Comparison of ENCODE assay signal across 8 cellular contexts in genomic region chr17:29138991-29139682, GRCh38. TPM values are rescaled to one million over a fixed set of nuclear protein-coding genes. Genes with fewer than 3 reads are reported as not detected.
DNase-seq lines count a peak whose midpoint lies in the region; ATAC-seq, FAIRE-seq and TF ChIP-seq lines count a peak whose summit lies in the region.

No MANE protein-coding gene starts in this region.

- no peak overlapping the region for H3K56ac ChIP-seq in H1 (replicated peaks; ENCODE audit: insufficient read length, low read depth, low read length)

- H3K9me3 ChIP-seq in Peyer's patch (no peaks in the 10 kb centered on the region), H1 (ENCODE audit: insufficient read depth in 2 of 2, low read depth in 1 of 2, low read length in 1 of 2) (no peaks in the 10 kb centered on the region), osteoblast (ENCODE audit: low read depth, low read length) (no peaks in the 10 kb centered on the region), PC-3 (ENCODE audit: low read length) (no peaks in the 10 kb centered on the region)

- H3K27ac Mint-ChIP-seq in MCF 10A (ENCODE audit: low read depth, unreplicated experiment): no peak overlapping the region

- no peaks in the 10 kb centered on the region for H3K9me2 ChIP-seq in PC-3 (replicated peaks; ENCODE audit: low read length)

- peak overlapping the region; percentile 68; the same call in 1 of the 2 replicates for H2BK12ac ChIP-seq in H1 (ENCODE audit: low read depth, low read length)

- H4K91ac ChIP-seq in H1 (replicated peaks; ENCODE audit: insufficient read length, low read length): no peak overlapping the region

- peak; percentile 57 for DNase-seq in activated CD4-positive, CD25-positive, alpha-beta regulatory T cell treated with anti-CD3 and anti-CD28 coated beads, Interleukin-2, amount 50 U/mL, for 72 hours
- DNase-seq in Peyer's patch (peak; percentile 55 to 81 (median 78)), H1 (ENCODE audit: low read depth in 1 of 2, low spot score in 2 of 2) (no peak), osteoblast (ENCODE audit: insufficient read length, low spot score, missing footprints) (no peak), DMS153 treated with DMSO at 0.1 percent for 48 hours (lab: John Stamatoyannopoulos, UW; ENCODE audit: unreplicated experiment) (no peak), MCF 10A (ENCODE audit: unreplicated experiment) (no peak), PC-3 (no peak)

- no TSS peak for BruUV-seq in MCF 10A (replicated peaks; lab: Mats Ljungman, UMichigan)
- BruUV-seq in PC-3 (replicated peaks; lab: Mats Ljungman, UMichigan): no TSS peak

- POLR2A ChIA-PET in H1 (lab: Charles Lee; ENCODE audit: partially characterized antibody) (interaction anchor here (0.7 to 2.3 kb wide), 5 partner anchors 9 to 155 kb away, joined by 3 to 6 read pairs (median 4); partner anchors contain the start of gene NUFIP2), MCF 10A (lab: Yijun Ruan, JAX) (interaction anchor here (2.1 kb wide), 1 partner anchor 15 kb away, joined by 6 read pairs; no protein-coding TSS in a partner anchor), PC-3 (lab: Charles Lee; ENCODE audit: unreplicated experiment) (no interaction called here)

- no peak overlapping the region for H3K4me3 Mint-ChIP-seq in MCF 10A (ENCODE audit: unreplicated experiment)

- H3K4me1 ChIP-seq in Peyer's patch (peaks cover 0 to 45% (median 11%) of the 10 kb centered on the region in 4 donors), H1 (replicated peaks in 1 of 4; ENCODE audit: control insufficient read depth in 3 of 4, insufficient read depth in 4 of 4, low read length in 3 of 4) (peaks cover 8 to 30% (median 18%) of the 10 kb centered on the region in 4 experiments), osteoblast (ENCODE audit: insufficient read depth, low read length) (peaks cover 63% of the 10 kb centered on the region), PC-3 (ENCODE audit: insufficient read depth, low read length) (peaks cover 23% of the 10 kb centered on the region)

- no peak for FAIRE-seq in H1 (lab: Jason Lieb, UNC)

- no peak overlapping the region for H3K4ac ChIP-seq in H1 (replicated peaks; ENCODE audit: insufficient read length, low read depth, low read length)

- TF ChIP-seq RAD21 in H1 (IDR thresholded peaks at IDR 0.05 in 1 of 2, conservative IDR thresholded peaks at IDR 0.05 in 1 of 2; ENCODE audit: low read depth in 2 of 2, low read length in 2 of 2): no peak

- H3K4me2 ChIP-seq in H1 (ENCODE audit: insufficient read depth in 1 of 2, low read depth in 2 of 2, low read length in 2 of 2): no peak overlapping the region
- peak overlapping the region; percentile 81 for H3K4me2 ChIP-seq in osteoblast (ENCODE audit: insufficient read depth, low read length)
- H3K4me2 ChIP-seq in PC-3 (ENCODE audit: low read length): no peak overlapping the region

- peak overlapping the region; percentile 60; the same call in 1 of the 2 replicates for H2BK5ac ChIP-seq in H1 (ENCODE audit: low read depth, low read length)

- H4K20me1 ChIP-seq in H1 (replicated peaks in 1 of 2; ENCODE audit: control insufficient read depth in 1 of 2, insufficient read depth in 2 of 2, low read length in 2 of 2): peaks cover 0 to 12% of the 10 kb centered on the region in 2 experiments
- peaks cover 6% of the 10 kb centered on the region for H4K20me1 ChIP-seq in osteoblast (ENCODE audit: insufficient read depth, low read length)
- H4K20me1 ChIP-seq in PC-3 (ENCODE audit: low read length): no peaks in the 10 kb centered on the region

- no peaks in the 10 kb centered on the region for H3K27me3 ChIP-seq in Peyer's patch
- no peaks in the 10 kb centered on the region for H3K27me3 ChIP-seq in H1 (replicated peaks in 1 of 4; ENCODE audit: control insufficient read depth in 3 of 4, extremely low read depth in 1 of 4, insufficient read depth in 3 of 4, low read length in 3 of 4)
- no peaks in the 10 kb centered on the region for H3K27me3 ChIP-seq in osteoblast (ENCODE audit: insufficient read depth, low read length)
- H3K27me3 ChIP-seq in PC-3 (ENCODE audit: low read length): no peaks in the 10 kb centered on the region

- 0 out of 2 replicates have a peak, but pooled peaks cover 2% of the 10 kb centered on the region for H3K23me2 ChIP-seq in H1 (ENCODE audit: low read depth, low read length)

- TF ChIP-seq EP300 in H1 (IDR thresholded peaks at IDR 0.05; ENCODE audit: borderline replicate concordance in 1 of 2, low read depth in 2 of 2, low read length in 2 of 2): no peak

- H2BK20ac ChIP-seq in H1 (ENCODE audit: low read length): no peak overlapping the region

- H2AFZ ChIP-seq in H1 (ENCODE audit: low read length) (no peak overlapping the region), osteoblast (ENCODE audit: low read length) (no peak overlapping the region), PC-3 (ENCODE audit: low read length) (no peak overlapping the region)

- H3K79me1 ChIP-seq in H1 (ENCODE audit: low read depth, low read length): peaks cover 2% of the 10 kb centered on the region; the same call in 1 of the 2 replicates

- no peak overlapping the region for H2AK5ac ChIP-seq in H1 (ENCODE audit: low read depth, low read length)

- H3K9ac ChIP-seq in H1 (replicated peaks in 1 of 4; ENCODE audit: extremely low read depth in 1 of 4, low read depth in 3 of 4, low read length in 3 of 4): no peak overlapping the region
- H3K9ac ChIP-seq in PC-3 (ENCODE audit: low read length): no peak overlapping the region

- no peaks in the 10 kb centered on the region for H3K9me3 Mint-ChIP-seq in MCF 10A (ENCODE audit: unreplicated experiment)

- no peak for TF ChIP-seq CTCF in Peyer's patch (IDR thresholded peaks at IDR 0.05)
- TF ChIP-seq CTCF in H1 (IDR thresholded peaks at IDR 0.05; ENCODE audit: control extremely low read depth in 1 of 3, insufficient read depth in 1 of 3, low read depth in 1 of 3, low read length in 3 of 3): no peak
- no peak for TF ChIP-seq CTCF in osteoblast (IDR thresholded peaks at IDR 0.05; ENCODE audit: extremely low read depth, low read depth, low read length)
- no peak for TF ChIP-seq CTCF in MCF 10A (IDR thresholded peaks at IDR 0.05; ENCODE audit: unreplicated experiment)
- no peak for TF ChIP-seq CTCF in PC-3 (conservative IDR thresholded peaks at IDR 0.05; ENCODE audit: low read depth, low read length)

- no peak overlapping the region for H2BK120ac ChIP-seq in H1 (replicated peaks; ENCODE audit: low read depth, low read length)

- peak overlapping the region; percentile 46; the same call in 1 of the 2 replicates for H2BK15ac ChIP-seq in H1 (ENCODE audit: low read length)

- no peak overlapping the region for H3K23ac ChIP-seq in H1 (ENCODE audit: insufficient read length)

- H3K27ac ChIP-seq in Peyer's patch: peak overlapping the region; percentile 60 to 91 (median 74)
- H3K27ac ChIP-seq in H1 (ENCODE audit: low read depth, low read length): no peak overlapping the region
- peak overlapping the region; percentile 62 for H3K27ac ChIP-seq in osteoblast (ENCODE audit: low read depth, low read length)
- H3K27ac ChIP-seq in PC-3 (ENCODE audit: low read length): no peak overlapping the region

- CTCF ChIA-PET in H1 (lab: Charles Lee; ENCODE audit: partially characterized antibody) (interaction anchor here (0.6 to 34.4 kb wide), 9 partner anchors 9 to 159 kb away, joined by 3 to 731 read pairs (median 4); partner anchors contain the start of gene MYO18A), MCF 10A (lab: Yijun Ruan, JAX) (interaction anchor here (0.6 to 14.7 kb wide), 6 partner anchors 10 to 79 kb away, joined by 3 to 287 read pairs (median 10); no protein-coding TSS in a partner anchor), PC-3 (lab: Charles Lee) (no interaction called here)

- intact Hi-C loops in MCF 10A (cut with micrococcal nuclease) (no loop called here), PC-3 (cut with micrococcal nuclease) (no loop called here)

- WGBS in H1 (ENCODE audit: extremely low coverage in 1 of 2, insufficient coverage in 1 of 2, insufficient read length in 1 of 2, insufficient replicate concordance in 2 of 2, low coverage in 1 of 2, low lambda C conversion rate in 2 of 2, missing lambda C conversion rate in 1 of 2), 2 experiments: 89% methylated on average over 11 of the region's 13 CpGs; no CpG with 5 or more reads in 1 of the 2 experiments

- H3K4me1 Mint-ChIP-seq in MCF 10A (ENCODE audit: insufficient read depth, unreplicated experiment): peaks cover 27% of the 10 kb centered on the region

- no peak for ATAC-seq in activated CD4-positive, CD25-positive, alpha-beta regulatory T cell treated with anti-CD3 and anti-CD28 coated beads, Interleukin-2, amount 50 U/mL, for 24 hours
- no peak for ATAC-seq in PC-3

- no peak overlapping the region; the same call in none of the 2 replicates for H3K18ac ChIP-seq in H1 (ENCODE audit: extremely low read depth, low read length)

- peak overlapping the region; percentile 18 to 52 (median 46) for H3K4me3 ChIP-seq in Peyer's patch
- H3K4me3 ChIP-seq in H1 (ENCODE audit: extremely low read depth in 1 of 4, insufficient read depth in 2 of 4, low read depth in 3 of 4, low read length in 4 of 4): no peak overlapping the region
- peak overlapping the region; percentile 66 for H3K4me3 ChIP-seq in osteoblast (ENCODE audit: insufficient read depth, low read length)
- no peak overlapping the region for H3K4me3 ChIP-seq in PC-3 (ENCODE audit: low read length)

- no peaks in the 10 kb centered on the region for H3K27me3 Mint-ChIP-seq in MCF 10A (ENCODE audit: insufficient read depth, unreplicated experiment)

- no peak overlapping the region for H4K5ac ChIP-seq in H1 (ENCODE audit: insufficient read length, low read depth, low read length)

- no peak overlapping the region; the same call in 1 of the 2 replicates for H4K8ac ChIP-seq in H1 (ENCODE audit: extremely low read depth, insufficient read depth, low read length)

- TF ChIP-seq POLR2A in Peyer's patch (IDR thresholded peaks at IDR 0.05): no peak
- no peak for TF ChIP-seq POLR2A in H1 (IDR thresholded peaks at IDR 0.05; ENCODE audit: control extremely low read depth in 1 of 2, low read depth in 2 of 2, low read length in 2 of 2)

- H3K79me2 ChIP-seq in H1 (ENCODE audit: control insufficient read depth in 1 of 2, insufficient read depth in 2 of 2, low read length in 2 of 2) (no peaks in the 10 kb centered on the region), osteoblast (ENCODE audit: insufficient read depth, low read length) (peaks cover 46% of the 10 kb centered on the region), PC-3 (ENCODE audit: low read length) (no peaks in the 10 kb centered on the region)

- no peak overlapping the region for H3K14ac ChIP-seq in H1 (ENCODE audit: insufficient read length)

- H3K36me3 Mint-ChIP-seq in MCF 10A (ENCODE audit: insufficient read depth, unreplicated experiment): no peaks in the 10 kb centered on the region

- H3K36me3 ChIP-seq in Peyer's patch (peaks cover 0 to 8% (median 0%) of the 10 kb centered on the region in 3 donors), H1 (ENCODE audit: control insufficient read depth in 2 of 4, insufficient read depth in 4 of 4, low read length in 3 of 4) (no peaks in the 10 kb centered on the region), osteoblast (ENCODE audit: insufficient read depth, low read length) (no peaks in the 10 kb centered on the region), PC-3 (ENCODE audit: low read depth, low read length) (no peaks in the 10 kb centered on the region)

- no peaks in the 10 kb centered on the region for H3F3A ChIP-seq in PC-3 (ENCODE audit: low read length, unreplicated experiment)

RNA-seq across cellular contexts. Expression of gene MYO18A, which starts 41.1 kb away (rescaled TPM):
- total RNA-seq in Peyer's patch (100 to 1,000 TPM; 104 to 359 (median 188) TPM), osteoblast (28.6 and 39.8 TPM in 2 replicates), MCF 10A (2022) (24.0 and 24.8 TPM in 2 replicates), PC-3 (2014; rRNA removed) (28.0 and 36.1 TPM in 2 replicates)
- 36.6 and 43.8 TPM in 2 replicates for total RNA-seq in H1 (2021; fragmentation: NEBNext Ultra II Directional; extraction: Animal tissue kit (Norgen Biotek cat#: 25700))
- 7.6 and 10.1 TPM in 2 replicates for polyA plus RNA-seq in H1 (2011; rRNA removed)
- polyA plus RNA-seq in H1 (2011; cell fraction: cytosol; rRNA removed): 9.6 TPM
- 51.6 TPM for polyA plus RNA-seq in H1 (2011; cell fraction: nucleus; rRNA removed)
- 31.9 to 40.0 TPM (median 35.1 TPM) in 4 replicates for polyA plus RNA-seq in H1 (2012, experiment 1 of 2)
- polyA plus RNA-seq in H1 (2012, experiment 2 of 2): 14.2 TPM
- 19.0 TPM for polyA plus RNA-seq in H1 (2013, experiment 1 of 2)
- polyA plus RNA-seq in H1 (2013, experiment 2 of 2): 17.7 TPM
- polyA minus RNA-seq in H1 (2011; rRNA and poly(A)+ RNA removed): 23.8 and 33.3 TPM in 2 replicates
- 17.5 TPM for polyA minus RNA-seq in H1 (2011; cell fraction: cytosol; rRNA and poly(A)+ RNA removed)
- 36.3 TPM for polyA minus RNA-seq in H1 (2011; cell fraction: nucleus; rRNA and poly(A)+ RNA removed)

Comparison
In these comparisons a context has a peak if more than half of its experiments do, and no peak if none do; other contexts are left out.
1. DNase-seq: peak in activated CD4-positive, CD25-positive, alpha-beta regulatory T cell treated with anti-CD3 and anti-CD28 coated beads, Interleukin-2, amount 50 U/mL, for 72 hours (single experiment) and Peyer's patch (3 of 3); none in H1 (0 of 2), osteoblast (single experiment), DMS153 treated with DMSO at 0.1 percent for 48 hours (single experiment), MCF 10A (single experiment) and PC-3 (single experiment).
2. H3K27ac ChIP-seq: peak in Peyer's patch (4 of 4) and osteoblast (single experiment); none in H1 (single experiment) and PC-3 (single experiment).
3. H3K4me3 ChIP-seq: peak in Peyer's patch (4 of 4) and osteoblast (single experiment); none in H1 (0 of 4) and PC-3 (single experiment).